9 cellular contexts compared by ENCODE assay signal in the genomic region with DNA sequence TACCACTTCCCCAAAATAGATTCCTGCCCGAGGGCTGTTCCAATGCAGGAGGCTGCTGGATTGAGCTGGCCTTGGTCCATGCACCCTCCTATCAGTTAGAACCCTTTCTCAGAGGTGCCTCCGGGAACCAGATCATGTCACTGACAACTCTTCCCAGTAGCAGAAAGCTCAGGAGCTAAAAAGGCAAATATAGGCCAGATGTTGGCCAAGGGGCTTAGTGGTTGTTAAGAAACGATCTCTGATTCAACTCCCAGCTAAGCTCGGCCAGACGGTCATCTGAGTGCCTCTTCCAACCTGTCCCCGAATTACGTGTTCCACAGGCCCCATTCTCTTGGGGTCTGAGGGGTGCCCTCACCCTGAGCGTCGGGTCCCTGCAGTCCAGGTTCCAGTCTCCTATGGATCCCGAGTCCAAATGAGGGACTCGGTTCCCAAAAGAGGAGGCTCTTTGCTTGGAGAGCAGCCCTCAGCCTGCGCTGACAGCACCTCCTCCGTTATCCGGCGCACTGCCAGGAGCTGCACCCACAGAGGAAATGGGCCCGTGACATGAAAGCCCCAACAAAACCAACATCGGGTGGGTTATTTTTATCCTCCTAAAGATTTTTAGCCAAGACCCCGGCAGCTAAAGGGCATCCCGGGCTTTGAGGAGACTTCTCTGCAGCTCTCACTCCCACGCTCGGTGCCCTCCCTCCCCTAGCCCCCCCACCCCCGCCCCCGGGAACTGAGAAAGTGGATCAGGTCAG.
A peak's percentile ranks its signal among the peaks of the same experiment; 100 is the strongest.
DNase-seq lines count a peak whose midpoint lies in the region; ATAC-seq and TF ChIP-seq lines count a peak whose summit lies in the region.
"Had no signal": no experiment of that assay in that cellular context is flagged by ENCODE, and none has a peak within 500 bp of the region (broad histone marks: within the 10 kb centered on the region; RNA-seq: fewer than 3 reads in every experiment).

No MANE protein-coding gene starts in this region.

- H3K9ac ChIP-seq in BLaER1 treated with 17β-estradiol and CSF1 and Interleukin-3, amounts not matched to agents 10 nM and 100 nM, result peak overlapping the region in 10 of 11 experiments; percentile 11 to 79 (median 60); a peak in 17 of 22 replicates

- peak overlapping the region; percentile 86 to 98 (median 96) for H3K4me2 ChIP-seq in BLaER1 treated with 17β-estradiol and CSF1 and Interleukin-3, amounts not matched to agents 10 nM and 100 nM

- peak overlapping the region in 9 of 11 experiments; percentile 43 to 82 (median 65); a peak in 18 of 22 replicates for H3K27ac ChIP-seq in BLaER1 treated with 17β-estradiol and CSF1 and Interleukin-3, amounts not matched to agents 10 nM and 100 nM
- H3K27ac ChIP-seq: uterus had no signal

- no peak for ATAC-seq in left lobe of liver

- H3K27ac Mint-ChIP-seq in activated T-cell treated with anti-CD3 and anti-CD28 coated beads, Interleukin-2, amount 50 U/mL, for 24 hours, result no peak overlapping the region
- no peak overlapping the region for H3K27ac Mint-ChIP-seq in type B pancreatic cell

- no peaks in the 10 kb centered on the region for H3K36me3 ChIP-seq in BLaER1 treated with 17β-estradiol and CSF1 and Interleukin-3, amounts not matched to agents 10 nM and 100 nM
- H3K36me3 ChIP-seq: uterus had no signal

- no peaks in the 10 kb centered on the region for H3K9me3 ChIP-seq in BLaER1 treated with 17β-estradiol and CSF1 and Interleukin-3, amounts not matched to agents 10 nM and 100 nM (replicated peaks in 1 of 11)
- H3K9me3 ChIP-seq: uterus had no signal

- H3K4me1 ChIP-seq in BLaER1 treated with 17β-estradiol and CSF1 and Interleukin-3, amounts not matched to agents 10 nM and 100 nM, result peaks cover 95 to 100% (median 99%) of the 10 kb centered on the region in 10 experiments
- H3K4me1 ChIP-seq: uterus had no signal

- H3K27me3 Mint-ChIP-seq in activated T-cell treated with anti-CD3 and anti-CD28 coated beads, Interleukin-2, amount 50 U/mL, for 24 hours, result peaks cover 3% of the 10 kb centered on the region
- no peaks in the 10 kb centered on the region for H3K27me3 Mint-ChIP-seq in type B pancreatic cell

- H3K9me3 Mint-ChIP-seq in activated T-cell treated with anti-CD3 and anti-CD28 coated beads, Interleukin-2, amount 50 U/mL, for 24 hours, result no peaks in the 10 kb centered on the region
- no peaks in the 10 kb centered on the region for H3K9me3 Mint-ChIP-seq in type B pancreatic cell

- no peak for TF ChIP-seq CTCF in type B pancreatic cell (conservative IDR thresholded peaks at IDR 0.05)

- H3K36me3 Mint-ChIP-seq in activated T-cell treated with anti-CD3 and anti-CD28 coated beads, Interleukin-2, amount 50 U/mL, for 24 hours (ENCODE audit: low read depth), result no peaks in the 10 kb centered on the region
- no peaks in the 10 kb centered on the region for H3K36me3 Mint-ChIP-seq in type B pancreatic cell

- H3K4me1 Mint-ChIP-seq in activated T-cell treated with anti-CD3 and anti-CD28 coated beads, Interleukin-2, amount 50 U/mL, for 24 hours (ENCODE audit: low read depth), result peaks cover 49% of the 10 kb centered on the region
- peaks cover 54% of the 10 kb centered on the region for H3K4me1 Mint-ChIP-seq in type B pancreatic cell (ENCODE audit: unreplicated experiment)

- peak overlapping the region; percentile 54 for H3K4me3 Mint-ChIP-seq in activated T-cell treated with anti-CD3 and anti-CD28 coated beads, Interleukin-2, amount 50 U/mL, for 24 hours
- peak overlapping the region; percentile 17 for H3K4me3 Mint-ChIP-seq in type B pancreatic cell

- H4K20me1 ChIP-seq in BLaER1 treated with 17β-estradiol and CSF1 and Interleukin-3, amounts not matched to agents 10 nM and 100 nM, result peaks cover 0 to 7% (median 0%) of the 10 kb centered on the region in 11 experiments; a peak in 1 of 22 replicates

- DNase-seq in Kasumi-1 (lab: John Stamatoyannopoulos, UW), result peak; percentile 72 to 80
- DNase-seq in activated T-cell treated with anti-CD3 and anti-CD28 coated beads, Interleukin-2, amount 50 U/mL, for 24 hours, result peak; percentile 62
- DNase-seq in left lobe of liver (ENCODE audit: low spot score), result peak; percentile 46
- peak; percentile 54 for DNase-seq in type B pancreatic cell (ENCODE audit: extremely low spot score, unreplicated experiment)
- DNase-seq in A172 (ENCODE audit: low spot score), result no peak
- DNase-seq in cerebellar nuclear complex (lab: John Stamatoyannopoulos, UW), result no peak
- no peak for DNase-seq in NCI-H510A (lab: John Stamatoyannopoulos, UW)

- H3K27me3 ChIP-seq in BLaER1 treated with 17β-estradiol and CSF1 and Interleukin-3, amounts not matched to agents 10 nM and 100 nM, result peaks cover 0 to 37% (median 0%) of the 10 kb centered on the region in 11 experiments; a peak in 7 of 22 replicates
- H3K27me3 ChIP-seq: uterus had no signal

- H3K4me3 ChIP-seq in BLaER1 treated with 17β-estradiol and CSF1 and Interleukin-3, amounts not matched to agents 10 nM and 100 nM, result peak overlapping the region in 9 of 10 experiments; percentile 15 to 52 (median 42); a peak in 17 of 20 replicates
- H3K4me3 ChIP-seq: uterus had no signal

Comparison
In these comparisons a context has a peak if more than half of its experiments do, and no peak if none do; other contexts are left out.
1. DNase-seq: peak in Kasumi-1 (2 of 2), activated T-cell treated with anti-CD3 and anti-CD28 coated beads, Interleukin-2, amount 50 U/mL, for 24 hours (single experiment), left lobe of liver (single experiment) and type B pancreatic cell (single experiment); none in A172 (single experiment), cerebellar nuclear complex (0 of 2) and NCI-H510A (single experiment).